Comparison of ENCODE assay signal across 23 cellular contexts in genomic region chr1:225471453-225472301, GRCh38. TPM values are rescaled to one million over a fixed set of nuclear protein-coding genes. Genes with fewer than 3 reads are reported as not detected.
DNase-seq lines count a peak whose midpoint lies in the region; ATAC-seq and TF ChIP-seq lines count a peak whose summit lies in the region.
"Had no signal": no experiment of that assay in that cellular context is flagged by ENCODE, and none has a peak within 500 bp of the region (broad histone marks: within the 10 kb centered on the region; RNA-seq: fewer than 3 reads in every experiment).

No MANE protein-coding gene starts in this region.

- H3K14ac ChIP-seq in mesenchymal stem cell (ENCODE audit: low read length in 2 of 2): no peak overlapping the region

- H3K27me3 ChIP-seq in mesenchymal stem cell (ENCODE audit: control insufficient read depth in 1 of 2, insufficient read depth in 1 of 2, low read length in 2 of 2): peaks cover 0 to 10% of the 10 kb centered on the region in 2 experiments
- no peaks in the 10 kb centered on the region for H3K27me3 ChIP-seq in suprapubic skin
- H3K27me3 ChIP-seq: foreskin keratinocyte had no signal

- H2BK15ac ChIP-seq in mesenchymal stem cell (ENCODE audit: low read depth, poor library complexity, severe bottlenecking): no peak overlapping the region

- peaks cover 32% of the 10 kb centered on the region for H3K4me1 Mint-ChIP-seq in CD14-positive monocyte
- H3K4me1 Mint-ChIP-seq in T-helper 17 cell: peaks cover 40% of the 10 kb centered on the region

- DNase-seq in CD14-positive monocyte (ENCODE audit: low spot score) (peak; percentile 46), T-helper 17 cell (no peak), mesenchymal stem cell (no peak), suprapubic skin (ENCODE audit: low spot score in 2 of 2) (peak; percentile 56 to 74), NCI-H2196 (lab: John Stamatoyannopoulos, UW; ENCODE audit: unreplicated experiment) (no peak)
- DNase-seq: activated CD4-positive, alpha-beta T cell treated with anti-CD3 and anti-CD28 coated beads, Interleukin-2, amount 50 U/mL, for 48 hours; activated T-cell treated with anti-CD3 and anti-CD28 coated beads, Interleukin-2, amount 50 U/mL, for 1 hour; CD4-positive, alpha-beta memory T cell; DMS 273 treated with DMSO at 0.1 percent for 48 hours; effector memory CD8-positive, alpha-beta T cell; foreskin keratinocyte; left ventricle myocardium inferior; NCI-H1105 treated with DMSO at 0.1 percent for 48 hours; NCI-H2081 treated with DMSO at 0.1 percent for 48 hours; NCI-H446; nephron progenitor cell; T1000 had no signal

- no peak for TF ChIP-seq POLR2A in suprapubic skin (IDR thresholded peaks at IDR 0.05)

- peaks cover 0 to 4% (median 0%) of the 10 kb centered on the region in 7 donors for H3K9me3 Mint-ChIP-seq in CD14-positive monocyte
- H3K9me3 Mint-ChIP-seq: effector memory CD8-positive, alpha-beta T cell; IgD-negative memory B cell had no signal

- ATAC-seq in T-helper 17 cell (no peak), GM21723 (IDR thresholded peaks at IDR 0.05; ENCODE audit: unreplicated experiment) (no peak), HG03354 (IDR thresholded peaks at IDR 0.05; ENCODE audit: poor library complexity, severe bottlenecking, unreplicated experiment) (no peak)
- ATAC-seq: effector memory CD8-positive, alpha-beta T cell; esophagus mucosa; foreskin keratinocyte; Right ventricle myocardium inferior had no signal

- H3K36me3 Mint-ChIP-seq in CD14-positive monocyte: peaks cover 0 to 3% of the 10 kb centered on the region in 2 donors
- H3K36me3 Mint-ChIP-seq in T-helper 17 cell (ENCODE audit: low read depth): no peaks in the 10 kb centered on the region
- H3K36me3 Mint-ChIP-seq: brain, IgD-negative memory B cell had no signal

- no peaks in the 10 kb centered on the region for H3K79me1 ChIP-seq in mesenchymal stem cell (replicated peaks; ENCODE audit: low read length, poor library complexity, severe bottlenecking)

- H3K4me3 Mint-ChIP-seq in CD14-positive monocyte (no peak overlapping the region), T-helper 17 cell (no peak overlapping the region)
- H3K4me3 Mint-ChIP-seq: brain; CD4-positive, alpha-beta memory T cell; effector memory CD8-positive, alpha-beta T cell; nephron progenitor cell had no signal

- H3K27me3 Mint-ChIP-seq in CD14-positive monocyte (ENCODE audit: low read depth in 3 of 3) (no peaks in the 10 kb centered on the region), T-helper 17 cell (no peaks in the 10 kb centered on the region)
- H3K27me3 Mint-ChIP-seq: CD4-positive, alpha-beta memory T cell; effector memory CD8-positive, alpha-beta T cell; IgD-negative memory B cell had no signal

- peaks cover 5% of the 10 kb centered on the region for H3K4me1 ChIP-seq in mesenchymal stem cell (ENCODE audit: control insufficient read depth, insufficient read depth, low read depth, low read length)
- peaks cover 17% of the 10 kb centered on the region for H3K4me1 ChIP-seq in suprapubic skin
- H3K4me1 ChIP-seq: foreskin keratinocyte had no signal

- H2AFZ ChIP-seq in mesenchymal stem cell (ENCODE audit: low read depth, low read length): no peak overlapping the region

- H3K4ac ChIP-seq in mesenchymal stem cell (ENCODE audit: low read depth in 1 of 2, low read length in 2 of 2): no peak overlapping the region

- peak overlapping the region in 1 of 7 donors; percentile 69 for H3K27ac Mint-ChIP-seq in CD14-positive monocyte
- peak overlapping the region; percentile 97 for H3K27ac Mint-ChIP-seq in T-helper 17 cell
- H3K27ac Mint-ChIP-seq: nephron progenitor cell had no signal

- no peak overlapping the region for H2BK12ac ChIP-seq in mesenchymal stem cell (ENCODE audit: low read length in 2 of 2)

- no peak overlapping the region for H3K9ac ChIP-seq in mesenchymal stem cell (ENCODE audit: low read length)

- H4K91ac ChIP-seq in mesenchymal stem cell (ENCODE audit: low read length): peak overlapping the region; percentile 34

- no peak for TF ChIP-seq EP300 in suprapubic skin (IDR thresholded peaks at IDR 0.05)

- TF ChIP-seq CTCF in CD14-positive monocyte (IDR thresholded peaks at IDR 0.05) (no peak), suprapubic skin (IDR thresholded peaks at IDR 0.05) (no peak)

- no peak overlapping the region for H3K4me2 ChIP-seq in mesenchymal stem cell (ENCODE audit: low read length, poor library complexity, severe bottlenecking)

- H4K8ac ChIP-seq in mesenchymal stem cell (ENCODE audit: low read length): no peak overlapping the region

- H3K18ac ChIP-seq in mesenchymal stem cell (ENCODE audit: low read depth in 1 of 2, low read length in 2 of 2): no peak overlapping the region

- H2BK120ac ChIP-seq in mesenchymal stem cell (ENCODE audit: low read depth, low read length): no peak overlapping the region

- intact Hi-C loops in CD14-positive monocyte (cut with micrococcal nuclease): no loop called here

- H3K27ac ChIP-seq in mesenchymal stem cell (ENCODE audit: low read length, poor library complexity, severe bottlenecking) (no peak overlapping the region), suprapubic skin (no peak overlapping the region)
- H3K27ac ChIP-seq: foreskin keratinocyte, left ventricle myocardium inferior had no signal

- no peak overlapping the region for H3K23ac ChIP-seq in mesenchymal stem cell (ENCODE audit: low read length in 2 of 2)

- H3K36me3 ChIP-seq in mesenchymal stem cell (ENCODE audit: control insufficient read depth in 1 of 2, insufficient read depth in 2 of 2, low read depth in 1 of 2, low read length in 2 of 2) (no peaks in the 10 kb centered on the region), suprapubic skin (no peaks in the 10 kb centered on the region)
- H3K36me3 ChIP-seq: left ventricle myocardium inferior had no signal

- no peaks in the 10 kb centered on the region for H3K9me3 ChIP-seq in T-helper 17 cell (ENCODE audit: control insufficient read depth, low read length, poor library complexity, severe bottlenecking)
- no peaks in the 10 kb centered on the region for H3K9me3 ChIP-seq in mesenchymal stem cell (ENCODE audit: control insufficient read depth, low read length)
- no peaks in the 10 kb centered on the region for H3K9me3 ChIP-seq in suprapubic skin
- H3K9me3 ChIP-seq: left ventricle myocardium inferior had no signal

- H2AK5ac ChIP-seq in mesenchymal stem cell (ENCODE audit: low read length, severe bottlenecking): no peak overlapping the region

- WGBS in mesenchymal stem cell: 82% methylated on average over 28 of the region's 29 CpGs
- WGBS in suprapubic skin: 85% methylated on average over 24 of the region's 29 CpGs

- no peak overlapping the region for H2BK5ac ChIP-seq in mesenchymal stem cell (ENCODE audit: low read depth, low read length, poor library complexity, severe bottlenecking)

- H3K4me3 ChIP-seq in mesenchymal stem cell (ENCODE audit: insufficient read depth in 1 of 2, low read depth in 1 of 2, low read length in 2 of 2) (no peak overlapping the region), suprapubic skin (no peak overlapping the region)
- H3K4me3 ChIP-seq: left ventricle myocardium inferior had no signal

RNA-seq across cellular contexts. Expression of gene LBR, which starts 43.8 kb away (rescaled TPM):
- 100 to 1,000 TPM; 100 to 125 TPM for polyA plus RNA-seq in CD14-positive monocyte
- 100 to 1,000 TPM; 116 to 121 TPM for total RNA-seq in T-helper 17 cell
- 30.8 TPM for polyA plus RNA-seq in mesenchymal stem cell (2013, experiment 1 of 2)
- polyA plus RNA-seq in mesenchymal stem cell (2013, experiment 2 of 2): 30.9 TPM
- 10 to 100 TPM; 18.5 to 57.2 (median 29.8) TPM for total RNA-seq in suprapubic skin

Comparison
In these comparisons a context has a peak if more than half of its experiments do, and no peak if none do; other contexts are left out.
1. DNase-seq: peak in CD14-positive monocyte (single experiment) and suprapubic skin (2 of 2); none in T-helper 17 cell (0 of 3), mesenchymal stem cell (single experiment) and NCI-H2196 (single experiment).